Comparison of ENCODE assay signal across 1 cellular context in genomic region chr14:103517626-103518415, GRCh38.
TF ChIP-seq lines count a peak whose summit lies in the region.

No MANE protein-coding gene starts in this region.

TF ChIP-seq in HepG2, 621 proteins besides CTCF, POLR2A, EP300 and RAD21 (continued from another document and continues in another):
- TF ChIP-seq CEBPZ (IDR thresholded peaks at IDR 0.05; ENCODE audit: low read length) (no peak), TAF1 (CRISPR knock-in tag; IDR thresholded peaks at IDR 0.05) (no peak), WIZ (CRISPR knock-in tag; IDR thresholded peaks at IDR 0.05) (no peak), PRPF4 (IDR thresholded peaks at IDR 0.05; ENCODE audit: low read depth, low read length, poor library complexity, severe bottlenecking) (no peak), RBFOX2 (IDR thresholded peaks at IDR 0.05; ENCODE audit: low read depth, low read length) (0 out of 2 replicates have a peak, but pooled peaks have one; percentile 2), ZNF362 (CRISPR knock-in tag; IDR thresholded peaks at IDR 0.05; ENCODE audit: borderline replicate concordance) (no peak), ZNF317 (CRISPR knock-in tag; IDR thresholded peaks at IDR 0.05) (peak; percentile 31; the same call in 1 of the 2 replicates), PITX1 (CRISPR knock-in tag; IDR thresholded peaks at IDR 0.05) (peak; percentile 5; the same call in 1 of the 2 replicates), MXD3 (CRISPR knock-in tag; IDR thresholded peaks at IDR 0.05) (no peak), PHF8 (CRISPR knock-in tag; IDR thresholded peaks at IDR 0.05) (no peak), KDM2A (CRISPR knock-in tag; IDR thresholded peaks at IDR 0.05; ENCODE audit: borderline replicate concordance, low read depth) (no peak; the same call in 1 of the 2 replicates), ZNF629 (CRISPR knock-in tag; conservative IDR thresholded peaks at IDR 0.05) (no peak), ZXDC (CRISPR knock-in tag; IDR thresholded peaks at IDR 0.05) (no peak), CENPBD1 (CRISPR knock-in tag; IDR thresholded peaks at IDR 0.05; ENCODE audit: borderline replicate concordance, low read depth) (no peak), ZNF350 (CRISPR knock-in tag; IDR thresholded peaks at IDR 0.05; ENCODE audit: borderline replicate concordance, low read depth) (no peak), ZNF597 (CRISPR knock-in tag; IDR thresholded peaks at IDR 0.05) (no peak), SNAPC4 (CRISPR knock-in tag; IDR thresholded peaks at IDR 0.05) (no peak), YEATS4 (CRISPR knock-in tag; IDR thresholded peaks at IDR 0.05; ENCODE audit: borderline replicate concordance) (no peak), ZNF280D (CRISPR knock-in tag; IDR thresholded peaks at IDR 0.05) (no peak), BCL3 (CRISPR knock-in tag; IDR thresholded peaks at IDR 0.05) (0 out of 2 replicates have a peak, but pooled peaks have one; percentile 17), EEA1 (CRISPR knock-in tag; IDR thresholded peaks at IDR 0.05; ENCODE audit: borderline replicate concordance) (0 out of 2 replicates have a peak, but pooled peaks have one; percentile 44), POLR2G (IDR thresholded peaks at IDR 0.05; ENCODE audit: low read depth, low read length) (no peak), ZBTB34 (CRISPR knock-in tag; IDR thresholded peaks at IDR 0.05) (no peak), ARNT (IDR thresholded peaks at IDR 0.05) (no peak), RCOR2 (CRISPR knock-in tag; IDR thresholded peaks at IDR 0.05) (no peak), ZNF501 (CRISPR knock-in tag; IDR thresholded peaks at IDR 0.05) (0 out of 2 replicates have a peak, but pooled peaks have one; percentile 11), SOX6 (IDR thresholded peaks at IDR 0.05) (no peak), SOX6 (CRISPR knock-in tag; IDR thresholded peaks at IDR 0.05) (peak; percentile 14; the same call in 1 of the 2 replicates), ZFP36L1 (CRISPR knock-in tag; IDR thresholded peaks at IDR 0.05) (no peak), PLSCR1 (CRISPR knock-in tag; IDR thresholded peaks at IDR 0.05; ENCODE audit: borderline replicate concordance) (no peak), ZBTB26 (CRISPR knock-in tag; IDR thresholded peaks at IDR 0.05; ENCODE audit: borderline replicate concordance) (no peak), SPEN (CRISPR knock-in tag; IDR thresholded peaks at IDR 0.05; ENCODE audit: low read depth) (peak; percentile 66; the same call in 1 of the 2 replicates)
